Comparison of ENCODE assay signal across 9 cellular contexts in genomic region chr2:54557601-54558187, GRCh38.
DNase-seq lines count a peak whose midpoint lies in the region; ATAC-seq, FAIRE-seq and TF ChIP-seq lines count a peak whose summit lies in the region.
"Had no signal": no experiment of that assay in that cellular context is flagged by ENCODE, and none has a peak within 500 bp of the region (broad histone marks: within the 10 kb centered on the region; RNA-seq: fewer than 3 reads in every experiment).

No MANE protein-coding gene starts in this region.

- intact Hi-C loops in right lobe of liver (cut with DNase I), result no loop called here

- peak; percentile 75 for FAIRE-seq in GM12891 (lab: Jason Lieb, UNC)
- FAIRE-seq: islet of Langerhans had no signal

- no peaks in the 10 kb centered on the region for H3K9me3 ChIP-seq in right lobe of liver

- TF ChIP-seq CTCF in choroid plexus epithelial cell (conservative IDR thresholded peaks at IDR 0.05; ENCODE audit: low read depth, low read length) (no peak), right lobe of liver (IDR thresholded peaks at IDR 0.05) (peak in 1 of 4 donors; percentile 16)

- no peaks in the 10 kb centered on the region for H3K36me3 ChIP-seq in right lobe of liver

- WGBS in right lobe of liver (ENCODE audit: insufficient coverage, low coverage, low lambda C conversion rate, missing lambda C conversion rate), result under 1% methylated on average over 26 of the region's 48 CpGs

- ATAC-seq in HG02588 (IDR thresholded peaks at IDR 0.05; ENCODE audit: unreplicated experiment) (peak; percentile 53), right lobe of liver (peak; percentile 25 to 53 (median 49))
- ATAC-seq in activated CD4-positive, CD25-positive, alpha-beta regulatory T cell treated with anti-CD3 and anti-CD28 coated beads, Interleukin-2, amount 50 U/mL, for 24 hours, result peak; percentile 61 to 62

- H3K4me1 ChIP-seq in right lobe of liver, result peaks cover 0 to 42% (median 20%) of the 10 kb centered on the region in 4 donors

- H3K27ac ChIP-seq in right lobe of liver, result peak overlapping the region; percentile 94 to 99 (median 95)

- H3K4me3 ChIP-seq in choroid plexus epithelial cell (ENCODE audit: low read depth, low read length), result peak overlapping the region; percentile 70
- H3K4me3 ChIP-seq in right lobe of liver, result peak overlapping the region; percentile 68 to 71 (median 68)

- DNase-seq in GM12891 (ENCODE audit: insufficient read length, low spot score), result no peak
- DNase-seq in NCI-H146 treated with DMSO at 0.1 percent for 48 hours (lab: John Stamatoyannopoulos, UW; ENCODE audit: unreplicated experiment), result peak; percentile 38
- DNase-seq in choroid plexus epithelial cell (ENCODE audit: low read depth), result no peak
- DNase-seq in right lobe of liver, result peak; percentile 79 to 81 (median 80)
- DNase-seq in stimulated activated CD8-positive, alpha-beta memory T cell treated with anti-CD3 and anti-CD28 coated beads, Interleukin-12 subunit alpha, Interleukin-12 subunit beta, amount 100 ng/mL, for 1 hour (ENCODE audit: low read depth), result peak; percentile 64
- no peak for DNase-seq in GM19238 (ENCODE audit: insufficient read length, low spot score)

- TF ChIP-seq POLR2A in GM12891 (IDR thresholded peaks at IDR 0.05; ENCODE audit: low read depth, low read length) (no peak), right lobe of liver (IDR thresholded peaks at IDR 0.05) (no peak)

- H3K27me3 ChIP-seq in right lobe of liver, result no peaks in the 10 kb centered on the region

TF ChIP-seq in GM12891, 5 proteins besides CTCF, POLR2A, EP300 and RAD21:
- TF ChIP-seq TAF1 (IDR thresholded peaks at IDR 0.05; ENCODE audit: low read depth, low read length) (no peak), PAX5 (IDR thresholded peaks at IDR 0.05; ENCODE audit: insufficient read depth, low read length, severe bottlenecking) (no peak), SPI1 (IDR thresholded peaks at IDR 0.05; ENCODE audit: low read depth, low read length) (no peak; the same call in 1 of the 2 replicates), POLR2AphosphoS5 (IDR thresholded peaks at IDR 0.05; ENCODE audit: low read depth, low read length) (no peak), POU2F2 (IDR thresholded peaks at IDR 0.05; ENCODE audit: low read depth, low read length) (0 out of 2 replicates have a peak, but pooled peaks have one; percentile 24)
TF ChIP-seq in GM12891: peak in this region for 1.

Comparison
In these comparisons a context has a peak if more than half of its experiments do, and no peak if none do; other contexts are left out.
1. DNase-seq: peak in NCI-H146 treated with DMSO at 0.1 percent for 48 hours (single experiment), right lobe of liver (3 of 3) and stimulated activated CD8-positive, alpha-beta memory T cell treated with anti-CD3 and anti-CD28 coated beads, Interleukin-12 subunit alpha, Interleukin-12 subunit beta, amount 100 ng/mL, for 1 hour (single experiment); none in GM12891 (single experiment), choroid plexus epithelial cell (single experiment) and GM19238 (single experiment).
2. Peak in every context shown above with its lines, with median percentiles within 50 percentile points of each other: ATAC-seq.